In genomic region chr17:81251091-81251942, GRCh38 we compare ENCODE assay signal across 13 cellular contexts. TPM values are rescaled to one million over a fixed set of nuclear protein-coding genes. Genes with fewer than 3 reads are reported as not detected.
DNase-seq lines count a peak whose midpoint lies in the region; ATAC-seq, FAIRE-seq and TF ChIP-seq lines count a peak whose summit lies in the region.
"Had no signal": no experiment of that assay in that cellular context is flagged by ENCODE, and none has a peak within 500 bp of the region (broad histone marks: within the 10 kb centered on the region; RNA-seq: fewer than 3 reads in every experiment).

No MANE protein-coding gene starts in this region.

- peaks cover 35% of the 10 kb centered on the region for H3K4me1 Mint-ChIP-seq in neural progenitor cell

- H3K9ac ChIP-seq in colonic mucosa (ENCODE audit: low read depth in 2 of 2, low read length in 2 of 2) (peak overlapping the region in 1 of 2 donors; percentile 44), neural progenitor cell (no peak overlapping the region)

- H3K79me2 ChIP-seq in neural progenitor cell (ENCODE audit: low read depth), result no peaks in the 10 kb centered on the region

- no peaks in the 10 kb centered on the region for H3K9me3 Mint-ChIP-seq in neural progenitor cell

- no peak overlapping the region for H3K4me3 ChIP-seq in colonic mucosa
- H3K4me3 ChIP-seq in neural progenitor cell, result no peak overlapping the region
- H3K4me3 ChIP-seq: right lobe of liver had no signal

- H2AFZ ChIP-seq in neural progenitor cell (replicated peaks), result no peak overlapping the region

- H3K27ac Mint-ChIP-seq in neural progenitor cell, result no peak overlapping the region

- H3K27ac ChIP-seq in colonic mucosa (peak overlapping the region; percentile 39), neural progenitor cell (no peak overlapping the region)
- H3K27ac ChIP-seq: right lobe of liver had no signal

- H3K4me1 ChIP-seq in colonic mucosa, result peaks cover 41% of the 10 kb centered on the region
- H3K4me1 ChIP-seq in neural progenitor cell, result peaks cover 5% of the 10 kb centered on the region

- no peak for ATAC-seq in GM18873 (IDR thresholded peaks at IDR 0.05; ENCODE audit: low FRiP score, unreplicated experiment)
- ATAC-seq: esophagus mucosa, right lobe of liver had no signal

- H3F3A ChIP-seq in neural progenitor cell (ENCODE audit: low read depth), result peaks cover 23% of the 10 kb centered on the region

- FAIRE-seq in urothelium cell line (lab: Jason Lieb, UNC), result no peak
- FAIRE-seq: H1 had no signal

- peak; percentile 85 for DNase-seq in COLO668 (lab: John Stamatoyannopoulos, UW; ENCODE audit: unreplicated experiment)
- DNase-seq in NCI-H1092 treated with DMSO at 0.1 percent for 48 hours (lab: John Stamatoyannopoulos, UW), result peak; percentile 95
- peak; percentile 60 for DNase-seq in NCI-H446 treated with DMSO at 0.1 percent for 48 hours (lab: John Stamatoyannopoulos, UW)
- peak; percentile 82 for DNase-seq in colonic mucosa
- DNase-seq in neural progenitor cell (ENCODE audit: low spot score), result no peak
- no peak for DNase-seq in KBM-7
- DNase-seq in urothelium cell line (ENCODE audit: low spot score), result no peak
- DNase-seq: activated CD4-positive, CD25-positive, alpha-beta regulatory T cell treated with anti-CD3 and anti-CD28 coated beads, Interleukin-2, amount 50 U/mL, for 72 hours; AML-193 had no signal

- H3K4me2 ChIP-seq in neural progenitor cell, result no peak overlapping the region

- H3K9me3 ChIP-seq in colonic mucosa, result no peaks in the 10 kb centered on the region
- no peaks in the 10 kb centered on the region for H3K9me3 ChIP-seq in neural progenitor cell (ENCODE audit: low read depth)
- H3K9me3 ChIP-seq: right lobe of liver had no signal

- H3K4me3 Mint-ChIP-seq in neural progenitor cell, result no peak overlapping the region

- H3K36me3 ChIP-seq in colonic mucosa (no peaks in the 10 kb centered on the region), neural progenitor cell (no peaks in the 10 kb centered on the region)

- in situ Hi-C loops in KBM-7 (cut with MboI; ENCODE audit: low pct_unique_long_range_greater_than_20kb, low sequenced_read_pairs), result no loop called here

- H3K27me3 Mint-ChIP-seq in neural progenitor cell (ENCODE audit: insufficient read depth, low read depth), result peaks cover 8% of the 10 kb centered on the region

- H3K36me3 Mint-ChIP-seq in neural progenitor cell, result peaks cover 8% of the 10 kb centered on the region

- H3K27me3 ChIP-seq in colonic mucosa (no peaks in the 10 kb centered on the region), neural progenitor cell (no peaks in the 10 kb centered on the region)
- H3K27me3 ChIP-seq: right lobe of liver had no signal

- TF ChIP-seq CTCF in colonic mucosa (IDR thresholded peaks at IDR 0.05), result no peak
- TF ChIP-seq CTCF in neural progenitor cell (IDR thresholded peaks at IDR 0.05), result no peak

- peaks cover 28% of the 10 kb centered on the region for H4K20me1 ChIP-seq in neural progenitor cell (ENCODE audit: low read depth)

- intact Hi-C loops in colonic mucosa (cut with DNase I), result loop anchor here (5.0 kb wide), 1 partner anchor 351 kb away; no protein-coding TSS in a partner anchor

RNA-seq across cellular contexts. Expression of gene NDUFAF8, which starts 12.2 kb away (rescaled TPM):
- total RNA-seq in colonic mucosa, result 10 to 100 TPM; 22.4 to 58.2 TPM
- total RNA-seq in neural progenitor cell (ENCODE audit: low replicate concordance), result 29.8 and 34.7 TPM in 2 replicates

RNA-seq across cellular contexts. Expression of gene TEPSIN, which starts 12.5 kb away (rescaled TPM):
- total RNA-seq in colonic mucosa, result 10 to 100 TPM; 29.3 to 46.7 TPM
- 20.6 and 28.0 TPM in 2 replicates for total RNA-seq in neural progenitor cell (ENCODE audit: low replicate concordance)

RNA-seq across cellular contexts. Expression of gene CEP131, which starts 28.6 kb away (rescaled TPM):
- total RNA-seq in colonic mucosa, result 10 to 100 TPM in 1 of 2 donors, 1 to 10 TPM in 1; 4.3 to 15.0 TPM
- total RNA-seq in neural progenitor cell (ENCODE audit: low replicate concordance), result 7.7 and 40.9 TPM in 2 replicates

RNA-seq across cellular contexts. Expression of gene SLC38A10, which starts 43.8 kb away (rescaled TPM):
- total RNA-seq in colonic mucosa, result 100 to 1,000 TPM in 1 of 2 donors, 10 to 100 TPM in 1; 67.5 to 139 TPM
- total RNA-seq in neural progenitor cell (ENCODE audit: low replicate concordance), result 8.3 and 31.4 TPM in 2 replicates

Comparison
In these comparisons a context has a peak if more than half of its experiments do, and no peak if none do; other contexts are left out.
1. DNase-seq: peak in COLO668 (single experiment), NCI-H1092 treated with DMSO at 0.1 percent for 48 hours (single experiment), NCI-H446 treated with DMSO at 0.1 percent for 48 hours (single experiment) and colonic mucosa (single experiment); none in neural progenitor cell (single experiment), KBM-7 (single experiment) and urothelium cell line (single experiment).